Comparison of ENCODE assay signal across 1 cellular context in the genomic region with DNA sequence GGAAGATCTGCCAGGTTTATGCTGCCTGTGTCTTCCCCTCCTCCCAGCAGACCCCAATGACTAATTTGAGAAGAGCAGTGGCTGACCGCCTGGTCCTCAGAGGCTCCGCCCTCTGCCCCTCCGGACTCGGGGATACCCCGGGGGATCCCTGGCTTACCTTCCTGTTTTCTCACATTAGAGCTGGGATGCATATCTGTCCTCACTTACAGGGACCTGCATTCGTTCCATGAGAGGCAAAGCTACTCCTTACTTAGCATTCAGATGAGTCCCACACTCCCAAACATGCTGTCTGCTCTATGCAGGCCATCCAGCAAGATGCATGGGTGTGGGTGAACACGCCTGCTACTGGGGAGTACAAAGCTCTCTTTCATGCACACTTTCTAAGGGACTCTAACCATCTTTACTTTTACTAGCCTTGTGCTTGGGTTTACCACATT.
TF ChIP-seq lines count a peak whose summit lies in the region.

No MANE protein-coding gene starts in this region.

TF ChIP-seq in GM12878, 131 proteins besides CTCF, POLR2A, EP300 and RAD21 (continued from another document):
- TF ChIP-seq, protein P1, sequence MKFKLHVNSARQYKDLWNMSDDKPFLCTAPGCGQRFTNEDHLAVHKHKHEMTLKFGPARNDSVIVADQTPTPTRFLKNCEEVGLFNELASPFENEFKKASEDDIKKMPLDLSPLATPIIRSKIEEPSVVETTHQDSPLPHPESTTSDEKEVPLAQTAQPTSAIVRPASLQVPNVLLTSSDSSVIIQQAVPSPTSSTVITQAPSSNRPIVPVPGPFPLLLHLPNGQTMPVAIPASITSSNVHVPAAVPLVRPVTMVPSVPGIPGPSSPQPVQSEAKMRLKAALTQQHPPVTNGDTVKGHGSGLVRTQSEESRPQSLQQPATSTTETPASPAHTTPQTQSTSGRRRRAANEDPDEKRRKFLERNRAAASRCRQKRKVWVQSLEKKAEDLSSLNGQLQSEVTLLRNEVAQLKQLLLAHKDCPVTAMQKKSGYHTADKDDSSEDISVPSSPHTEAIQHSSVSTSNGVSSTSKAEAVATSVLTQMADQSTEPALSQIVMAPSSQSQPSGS (IDR thresholded peaks at IDR 0.05; ENCODE audit: low read length): 0 out of 2 replicates have a peak, but pooled peaks have one; percentile 38
- no peak for TF ChIP-seq POLR2AphosphoS2 (IDR thresholded peaks at IDR 0.05; ENCODE audit: low read depth, low read length)
- no peak for TF ChIP-seq NBN (IDR thresholded peaks at IDR 0.05)
- TF ChIP-seq, protein P2, sequence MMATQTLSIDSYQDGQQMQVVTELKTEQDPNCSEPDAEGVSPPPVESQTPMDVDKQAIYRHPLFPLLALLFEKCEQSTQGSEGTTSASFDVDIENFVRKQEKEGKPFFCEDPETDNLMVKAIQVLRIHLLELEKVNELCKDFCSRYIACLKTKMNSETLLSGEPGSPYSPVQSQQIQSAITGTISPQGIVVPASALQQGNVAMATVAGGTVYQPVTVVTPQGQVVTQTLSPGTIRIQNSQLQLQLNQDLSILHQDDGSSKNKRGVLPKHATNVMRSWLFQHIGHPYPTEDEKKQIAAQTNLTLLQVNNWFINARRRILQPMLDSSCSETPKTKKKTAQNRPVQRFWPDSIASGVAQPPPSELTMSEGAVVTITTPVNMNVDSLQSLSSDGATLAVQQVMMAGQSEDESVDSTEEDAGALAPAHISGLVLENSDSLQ (IDR thresholded peaks at IDR 0.05): no peak
- TF ChIP-seq EED (IDR thresholded peaks at IDR 0.05; ENCODE audit: low read depth): peak; percentile 30; the same call in 1 of the 2 replicates
- no peak for TF ChIP-seq MEF2A (IDR thresholded peaks at IDR 0.05; ENCODE audit: insufficient read depth, low read depth, low read length)
- peak; percentile 80 for TF ChIP-seq NFIC (IDR thresholded peaks at IDR 0.05; ENCODE audit: low read depth, low read length)
- peak; percentile 82; the same call in 1 of the 2 replicates for TF ChIP-seq HDGF (IDR thresholded peaks at IDR 0.05)
- no peak for TF ChIP-seq SREBF2 (IDR thresholded peaks at IDR 0.05; ENCODE audit: low read length)
- no peak for TF ChIP-seq FOS (IDR thresholded peaks at IDR 0.05; ENCODE audit: borderline replicate concordance, extremely low read depth, insufficient read length)
- 0 out of 2 replicates have a peak, but pooled peaks have one; percentile 46 for TF ChIP-seq TCF12 (IDR thresholded peaks at IDR 0.05; ENCODE audit: low read depth, low read length)
- no peak for TF ChIP-seq YBX1 (IDR thresholded peaks at IDR 0.05)
- peak; percentile 48 for TF ChIP-seq CREM (IDR thresholded peaks at IDR 0.05; ENCODE audit: low read depth)
- TF ChIP-seq YY1 (IDR thresholded peaks at IDR 0.05; ENCODE audit: low read depth, low read length): no peak
- no peak for TF ChIP-seq SRF (IDR thresholded peaks at IDR 0.05; ENCODE audit: low read depth in 2 of 2, low read length in 2 of 2)
- no peak for TF ChIP-seq TARDBP (IDR thresholded peaks at IDR 0.05; ENCODE audit: borderline replicate concordance)
- no peak for TF ChIP-seq SUPT20H (IDR thresholded peaks at IDR 0.05; ENCODE audit: borderline replicate concordance, control insufficient read depth, low read depth, low read length)
- TF ChIP-seq RB1 (IDR thresholded peaks at IDR 0.05; ENCODE audit: borderline replicate concordance): no peak
- TF ChIP-seq TAF1 (IDR thresholded peaks at IDR 0.05; ENCODE audit: borderline replicate concordance, low read depth, low read length): no peak
- no peak for TF ChIP-seq HDAC2 (IDR thresholded peaks at IDR 0.05)
- TF ChIP-seq CREB1 (IDR thresholded peaks at IDR 0.05; ENCODE audit: low read depth): peak; percentile 44; the same call in 1 of the 2 replicates
- no peak for TF ChIP-seq GABPA (IDR thresholded peaks at IDR 0.05; ENCODE audit: low read depth)
- TF ChIP-seq, protein P3, sequence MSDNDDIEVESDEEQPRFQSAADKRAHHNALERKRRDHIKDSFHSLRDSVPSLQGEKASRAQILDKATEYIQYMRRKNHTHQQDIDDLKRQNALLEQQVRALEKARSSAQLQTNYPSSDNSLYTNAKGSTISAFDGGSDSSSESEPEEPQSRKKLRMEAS (IDR thresholded peaks at IDR 0.05; ENCODE audit: low read depth, low read length): no peak
- TF ChIP-seq, protein P4, sequence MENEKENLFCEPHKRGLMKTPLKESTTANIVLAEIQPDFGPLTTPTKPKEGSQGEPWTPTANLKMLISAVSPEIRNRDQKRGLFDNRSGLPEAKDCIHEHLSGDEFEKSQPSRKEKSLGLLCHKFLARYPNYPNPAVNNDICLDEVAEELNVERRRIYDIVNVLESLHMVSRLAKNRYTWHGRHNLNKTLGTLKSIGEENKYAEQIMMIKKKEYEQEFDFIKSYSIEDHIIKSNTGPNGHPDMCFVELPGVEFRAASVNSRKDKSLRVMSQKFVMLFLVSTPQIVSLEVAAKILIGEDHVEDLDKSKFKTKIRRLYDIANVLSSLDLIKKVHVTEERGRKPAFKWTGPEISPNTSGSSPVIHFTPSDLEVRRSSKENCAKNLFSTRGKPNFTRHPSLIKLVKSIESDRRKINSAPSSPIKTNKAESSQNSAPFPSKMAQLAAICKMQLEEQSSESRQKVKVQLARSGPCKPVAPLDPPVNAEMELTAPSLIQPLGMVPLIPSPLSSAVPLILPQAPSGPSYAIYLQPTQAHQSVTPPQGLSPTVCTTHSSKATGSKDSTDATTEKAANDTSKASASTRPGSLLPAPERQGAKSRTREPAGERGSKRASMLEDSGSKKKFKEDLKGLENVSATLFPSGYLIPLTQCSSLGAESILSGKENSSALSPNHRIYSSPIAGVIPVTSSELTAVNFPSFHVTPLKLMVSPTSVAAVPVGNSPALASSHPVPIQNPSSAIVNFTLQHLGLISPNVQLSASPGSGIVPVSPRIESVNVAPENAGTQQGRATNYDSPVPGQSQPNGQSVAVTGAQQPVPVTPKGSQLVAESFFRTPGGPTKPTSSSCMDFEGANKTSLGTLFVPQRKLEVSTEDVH (IDR thresholded peaks at IDR 0.05; ENCODE audit: low read depth, partially characterized antibody): no peak
- no peak; the same call in 1 of the 2 replicates for TF ChIP-seq SIN3A (IDR thresholded peaks at IDR 0.05; ENCODE audit: low read depth, low read length)
- TF ChIP-seq MTA2 (IDR thresholded peaks at IDR 0.05; ENCODE audit: low read depth): peak; percentile 51; the same call in 1 of the 2 replicates
- TF ChIP-seq TBL1XR1 (IDR thresholded peaks at IDR 0.05; ENCODE audit: low read depth, low read length): 0 out of 2 replicates have a peak, but pooled peaks have one; percentile 15
- TF ChIP-seq, protein P5, sequence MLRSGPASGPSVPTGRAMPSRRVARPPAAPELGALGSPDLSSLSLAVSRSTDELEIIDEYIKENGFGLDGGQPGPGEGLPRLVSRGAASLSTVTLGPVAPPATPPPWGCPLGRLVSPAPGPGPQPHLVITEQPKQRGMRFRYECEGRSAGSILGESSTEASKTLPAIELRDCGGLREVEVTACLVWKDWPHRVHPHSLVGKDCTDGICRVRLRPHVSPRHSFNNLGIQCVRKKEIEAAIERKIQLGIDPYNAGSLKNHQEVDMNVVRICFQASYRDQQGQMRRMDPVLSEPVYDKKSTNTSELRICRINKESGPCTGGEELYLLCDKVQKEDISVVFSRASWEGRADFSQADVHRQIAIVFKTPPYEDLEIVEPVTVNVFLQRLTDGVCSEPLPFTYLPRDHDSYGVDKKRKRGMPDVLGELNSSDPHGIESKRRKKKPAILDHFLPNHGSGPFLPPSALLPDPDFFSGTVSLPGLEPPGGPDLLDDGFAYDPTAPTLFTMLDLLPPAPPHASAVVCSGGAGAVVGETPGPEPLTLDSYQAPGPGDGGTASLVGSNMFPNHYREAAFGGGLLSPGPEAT (IDR thresholded peaks at IDR 0.05; ENCODE audit: low read depth): peak; percentile 59; the same call in 1 of the 2 replicates
- no peak for TF ChIP-seq SUZ12 (IDR thresholded peaks at IDR 0.05; ENCODE audit: unreplicated experiment)
- peak; percentile 54; the same call in 1 of the 3 replicates for TF ChIP-seq POU2F2 (IDR thresholded peaks at IDR 0.05; ENCODE audit: borderline replicate concordance, low read depth, low read length)
- no peak for TF ChIP-seq ZNF217 (IDR thresholded peaks at IDR 0.05)
- TF ChIP-seq CEBPB (IDR thresholded peaks at IDR 0.05; ENCODE audit: borderline replicate concordance in 1 of 2, low read depth in 2 of 2, low read length in 2 of 2): no peak
- no peak for TF ChIP-seq HDAC6 (IDR thresholded peaks at IDR 0.05; ENCODE audit: unreplicated experiment)
- TF ChIP-seq SP1 (IDR thresholded peaks at IDR 0.05; ENCODE audit: low read depth, low read length): no peak
- no peak for TF ChIP-seq SMARCA5 (IDR thresholded peaks at IDR 0.05)
- TF ChIP-seq, protein P6, sequence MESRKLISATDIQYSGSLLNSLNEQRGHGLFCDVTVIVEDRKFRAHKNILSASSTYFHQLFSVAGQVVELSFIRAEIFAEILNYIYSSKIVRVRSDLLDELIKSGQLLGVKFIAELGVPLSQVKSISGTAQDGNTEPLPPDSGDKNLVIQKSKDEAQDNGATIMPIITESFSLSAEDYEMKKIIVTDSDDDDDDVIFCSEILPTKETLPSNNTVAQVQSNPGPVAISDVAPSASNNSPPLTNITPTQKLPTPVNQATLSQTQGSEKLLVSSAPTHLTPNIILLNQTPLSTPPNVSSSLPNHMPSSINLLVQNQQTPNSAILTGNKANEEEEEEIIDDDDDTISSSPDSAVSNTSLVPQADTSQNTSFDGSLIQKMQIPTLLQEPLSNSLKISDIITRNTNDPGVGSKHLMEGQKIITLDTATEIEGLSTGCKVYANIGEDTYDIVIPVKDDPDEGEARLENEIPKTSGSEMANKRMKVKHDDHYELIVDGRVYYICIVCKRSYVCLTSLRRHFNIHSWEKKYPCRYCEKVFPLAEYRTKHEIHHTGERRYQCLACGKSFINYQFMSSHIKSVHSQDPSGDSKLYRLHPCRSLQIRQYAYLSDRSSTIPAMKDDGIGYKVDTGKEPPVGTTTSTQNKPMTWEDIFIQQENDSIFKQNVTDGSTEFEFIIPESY (IDR thresholded peaks at IDR 0.05): no peak
- no peak for TF ChIP-seq EGR1 (IDR thresholded peaks at IDR 0.05; ENCODE audit: borderline replicate concordance in 1 of 2, low read depth in 2 of 2, low read length in 2 of 2)
- TF ChIP-seq, protein P7, sequence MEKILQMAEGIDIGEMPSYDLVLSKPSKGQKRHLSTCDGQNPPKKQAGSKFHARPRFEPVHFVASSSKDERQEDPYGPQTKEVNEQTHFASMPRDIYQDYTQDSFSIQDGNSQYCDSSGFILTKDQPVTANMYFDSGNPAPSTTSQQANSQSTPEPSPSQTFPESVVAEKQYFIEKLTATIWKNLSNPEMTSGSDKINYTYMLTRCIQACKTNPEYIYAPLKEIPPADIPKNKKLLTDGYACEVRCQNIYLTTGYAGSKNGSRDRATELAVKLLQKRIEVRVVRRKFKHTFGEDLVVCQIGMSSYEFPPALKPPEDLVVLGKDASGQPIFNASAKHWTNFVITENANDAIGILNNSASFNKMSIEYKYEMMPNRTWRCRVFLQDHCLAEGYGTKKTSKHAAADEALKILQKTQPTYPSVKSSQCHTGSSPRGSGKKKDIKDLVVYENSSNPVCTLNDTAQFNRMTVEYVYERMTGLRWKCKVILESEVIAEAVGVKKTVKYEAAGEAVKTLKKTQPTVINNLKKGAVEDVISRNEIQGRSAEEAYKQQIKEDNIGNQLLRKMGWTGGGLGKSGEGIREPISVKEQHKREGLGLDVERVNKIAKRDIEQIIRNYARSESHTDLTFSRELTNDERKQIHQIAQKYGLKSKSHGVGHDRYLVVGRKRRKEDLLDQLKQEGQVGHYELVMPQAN (conservative IDR thresholded peaks at IDR 0.05): no peak
- peak; percentile 46; the same call in 1 of the 2 replicates for TF ChIP-seq PAX5 (IDR thresholded peaks at IDR 0.05; ENCODE audit: borderline replicate concordance, low read depth, low read length)
- TF ChIP-seq MEF2B (IDR thresholded peaks at IDR 0.05; ENCODE audit: partially characterized antibody, poor library complexity, severe bottlenecking): peak; percentile 56
- no peak for TF ChIP-seq RCOR1 (conservative IDR thresholded peaks at IDR 0.05; ENCODE audit: low read depth, low read length)
- TF ChIP-seq, protein P8, sequence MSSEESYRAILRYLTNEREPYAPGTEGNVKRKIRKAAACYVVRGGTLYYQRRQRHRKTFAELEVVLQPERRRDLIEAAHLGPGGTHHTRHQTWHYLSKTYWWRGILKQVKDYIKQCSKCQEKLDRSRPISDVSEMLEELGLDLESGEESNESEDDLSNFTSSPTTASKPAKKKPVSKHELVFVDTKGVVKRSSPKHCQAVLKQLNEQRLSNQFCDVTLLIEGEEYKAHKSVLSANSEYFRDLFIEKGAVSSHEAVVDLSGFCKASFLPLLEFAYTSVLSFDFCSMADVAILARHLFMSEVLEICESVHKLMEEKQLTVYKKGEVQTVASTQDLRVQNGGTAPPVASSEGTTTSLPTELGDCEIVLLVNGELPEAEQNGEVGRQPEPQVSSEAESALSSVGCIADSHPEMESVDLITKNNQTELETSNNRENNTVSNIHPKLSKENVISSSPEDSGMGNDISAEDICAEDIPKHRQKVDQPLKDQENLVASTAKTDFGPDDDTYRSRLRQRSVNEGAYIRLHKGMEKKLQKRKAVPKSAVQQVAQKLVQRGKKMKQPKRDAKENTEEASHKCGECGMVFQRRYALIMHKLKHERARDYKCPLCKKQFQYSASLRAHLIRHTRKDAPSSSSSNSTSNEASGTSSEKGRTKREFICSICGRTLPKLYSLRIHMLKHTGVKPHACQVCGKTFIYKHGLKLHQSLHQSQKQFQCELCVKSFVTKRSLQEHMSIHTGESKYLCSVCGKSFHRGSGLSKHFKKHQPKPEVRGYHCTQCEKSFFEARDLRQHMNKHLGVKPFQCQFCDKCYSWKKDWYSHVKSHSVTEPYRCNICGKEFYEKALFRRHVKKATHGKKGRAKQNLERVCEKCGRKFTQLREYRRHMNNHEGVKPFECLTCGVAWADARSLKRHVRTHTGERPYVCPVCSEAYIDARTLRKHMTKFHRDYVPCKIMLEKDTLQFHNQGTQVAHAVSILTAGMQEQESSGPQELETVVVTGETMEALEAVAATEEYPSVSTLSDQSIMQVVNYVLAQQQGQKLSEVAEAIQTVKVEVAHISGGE (CRISPR knock-in tag; IDR thresholded peaks at IDR 0.05): no peak
- TF ChIP-seq MYB (IDR thresholded peaks at IDR 0.05; ENCODE audit: borderline replicate concordance, low read depth, low read length): no peak
TF ChIP-seq in GM12878: peak in this region for 26.
